11 cellular contexts compared by ENCODE assay signal in the genomic region with DNA sequence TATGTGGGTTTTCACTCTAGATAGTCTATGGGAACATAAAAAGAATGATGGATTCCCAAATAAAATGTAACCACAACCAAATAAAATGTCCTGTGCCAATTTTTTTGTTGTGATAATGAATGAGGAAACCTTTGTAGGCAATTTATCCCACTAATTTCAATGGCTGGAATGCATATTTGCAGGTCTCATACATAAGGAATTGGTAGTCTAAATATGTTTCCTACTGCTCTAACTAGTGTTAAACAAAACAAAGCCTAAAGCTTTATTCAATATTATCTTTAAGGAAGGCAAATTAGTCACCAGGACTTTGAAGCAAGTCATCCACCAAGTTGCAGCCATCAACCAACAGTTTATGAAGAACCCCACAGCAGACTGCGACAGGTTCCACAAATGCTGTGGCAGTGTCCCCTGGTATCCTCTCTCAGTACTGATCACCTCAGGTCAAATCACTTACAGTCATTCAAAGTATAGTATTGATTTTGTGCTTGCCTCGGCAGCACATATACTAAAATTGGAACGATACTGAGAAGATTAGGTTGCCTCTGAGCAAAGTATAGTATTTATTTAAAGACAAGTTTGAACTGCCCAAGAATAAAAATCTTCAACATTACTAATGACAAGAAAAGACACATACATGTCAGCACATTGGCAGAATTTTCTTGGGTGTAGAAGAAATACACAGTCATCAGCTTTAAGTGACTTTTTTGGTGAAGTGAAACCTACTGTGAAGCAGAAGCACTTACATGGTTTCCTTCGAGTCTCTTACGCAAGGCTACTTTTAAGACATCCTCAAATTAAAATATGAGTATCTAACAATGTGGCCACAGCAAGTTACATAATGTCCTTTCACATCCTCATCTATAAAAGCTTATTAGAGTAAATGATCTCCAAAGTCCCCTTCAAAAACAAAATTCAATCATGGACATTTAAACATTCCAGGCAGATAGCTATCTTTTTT.
DNase-seq lines count a peak whose midpoint lies in the region; ATAC-seq and TF ChIP-seq lines count a peak whose summit lies in the region.
"Had no signal": no experiment of that assay in that cellular context is flagged by ENCODE, and none has a peak within 500 bp of the region (broad histone marks: within the 10 kb centered on the region; RNA-seq: fewer than 3 reads in every experiment).

No MANE protein-coding gene starts in this region.

- H3K27ac Mint-ChIP-seq in activated naive CD8-positive, alpha-beta T cell treated with anti-CD3 and anti-CD28 coated beads, Interleukin-2, amount 50 U/mL, for 24 hours = no peak overlapping the region

- peak; percentile 71 for ATAC-seq in GM21390 (IDR thresholded peaks at IDR 0.05; ENCODE audit: unreplicated experiment)
- ATAC-seq in HG03565 (IDR thresholded peaks at IDR 0.05; ENCODE audit: unreplicated experiment) = peak; percentile 75
- peak; percentile 29 for ATAC-seq in left lobe of liver
- no peak for ATAC-seq in HG02571 (IDR thresholded peaks at IDR 0.05; ENCODE audit: unreplicated experiment)
- no peak for ATAC-seq in activated naive CD8-positive, alpha-beta T cell treated with anti-CD3 and anti-CD28 coated beads, Interleukin-2, amount 50 U/mL, for 24 hours

- TF ChIP-seq CTCF in GM10248 (IDR thresholded peaks at IDR 0.05; ENCODE audit: control extremely low read depth, extremely low read depth, low read depth, missing control alignments) = no peak

- DNase-seq in GM10248 (ENCODE audit: extremely low spot score) (peak; percentile 33), left lobe of liver (ENCODE audit: low spot score) (no peak), DMS153 (lab: John Stamatoyannopoulos, UW) (no peak), SW 1271 (lab: John Stamatoyannopoulos, UW) (no peak)
- DNase-seq in activated naive CD8-positive, alpha-beta T cell treated with anti-CD3 and anti-CD28 coated beads, Interleukin-2, amount 50 U/mL, for 24 hours = no peak
- DNase-seq: activated CD4-positive, CD25-positive, alpha-beta regulatory T cell treated with anti-CD3 and anti-CD28 coated beads, Interleukin-2, amount 50 U/mL, for 72 hours; Calu3; stimulated activated CD8-positive, alpha-beta memory T cell treated with anti-CD3 and anti-CD28 coated beads, Interleukin-4, amount 100 ng/mL, for 48 hours had no signal

- no peak overlapping the region for H3K4me3 Mint-ChIP-seq in activated naive CD8-positive, alpha-beta T cell treated with anti-CD3 and anti-CD28 coated beads, Interleukin-2, amount 50 U/mL, for 24 hours

- H3K9me3 Mint-ChIP-seq in activated naive CD8-positive, alpha-beta T cell treated with anti-CD3 and anti-CD28 coated beads, Interleukin-2, amount 50 U/mL, for 24 hours = no peaks in the 10 kb centered on the region

- POLR2A ChIA-PET in GM10248 (lab: Yijun Ruan, JAX) = no interaction called here

- H3K4me1 Mint-ChIP-seq in activated naive CD8-positive, alpha-beta T cell treated with anti-CD3 and anti-CD28 coated beads, Interleukin-2, amount 50 U/mL, for 24 hours = peaks cover 2% of the 10 kb centered on the region

- CTCF ChIA-PET in GM10248 (lab: Yijun Ruan, JAX) = interaction anchor here (0.8 to 3.6 kb wide), 5 partner anchors 11 to 179 kb away, joined by 3 to 18 read pairs (median 3); no protein-coding TSS in a partner anchor

- no peaks in the 10 kb centered on the region for H3K27me3 Mint-ChIP-seq in activated naive CD8-positive, alpha-beta T cell treated with anti-CD3 and anti-CD28 coated beads, Interleukin-2, amount 50 U/mL, for 24 hours

- H3K36me3 Mint-ChIP-seq in activated naive CD8-positive, alpha-beta T cell treated with anti-CD3 and anti-CD28 coated beads, Interleukin-2, amount 50 U/mL, for 24 hours (ENCODE audit: low read depth) = peaks cover 2% of the 10 kb centered on the region

Comparison
In these comparisons a context has a peak if more than half of its experiments do, and no peak if none do; other contexts are left out.
1. ATAC-seq: peak in GM21390 (single experiment), HG03565 (single experiment) and left lobe of liver (single experiment); none in HG02571 (single experiment) and activated naive CD8-positive, alpha-beta T cell treated with anti-CD3 and anti-CD28 coated beads, Interleukin-2, amount 50 U/mL, for 24 hours (single experiment).